In genomic region chr4:48943387-48943786, GRCh38 we compare ENCODE assay signal across 14 cellular contexts. TPM values are rescaled to one million over a fixed set of nuclear protein-coding genes. Genes with fewer than 3 reads are reported as not detected.
DNase-seq lines count a peak whose midpoint lies in the region; ATAC-seq, FAIRE-seq and TF ChIP-seq lines count a peak whose summit lies in the region.
"Had no signal": no experiment of that assay in that cellular context is flagged by ENCODE, and none has a peak within 500 bp of the region (broad histone marks: within the 10 kb centered on the region; RNA-seq: fewer than 3 reads in every experiment).

No MANE protein-coding gene starts in this region.

- H3K14ac ChIP-seq in mesenchymal stem cell (ENCODE audit: low read length in 2 of 2) = no peak overlapping the region

- no peak overlapping the region for H4K8ac ChIP-seq in mesenchymal stem cell (ENCODE audit: low read length)

- no peak overlapping the region for H3K4me2 ChIP-seq in mesenchymal stem cell (ENCODE audit: low read length, poor library complexity, severe bottlenecking)

- no peak overlapping the region for H3K23ac ChIP-seq in mesenchymal stem cell (ENCODE audit: low read length in 2 of 2)

- no peak overlapping the region for H3K4me3 ChIP-seq in choroid plexus epithelial cell (ENCODE audit: low read depth, low read length)
- no peak overlapping the region for H3K4me3 ChIP-seq in pancreas
- no peak overlapping the region for H3K4me3 ChIP-seq in mesenchymal stem cell (ENCODE audit: insufficient read depth in 1 of 2, low read depth in 1 of 2, low read length in 2 of 2)

- H2BK15ac ChIP-seq in mesenchymal stem cell (ENCODE audit: low read depth, poor library complexity, severe bottlenecking) = no peak overlapping the region

- H3K9me3 ChIP-seq in pancreas (no peaks in the 10 kb centered on the region), mesenchymal stem cell (ENCODE audit: control insufficient read depth, low read length) (no peaks in the 10 kb centered on the region)

- H3K4me1 Mint-ChIP-seq in stimulated activated naive CD8-positive, alpha-beta T cell treated with anti-CD3 and anti-CD28 coated beads, Interleukin-15, amount 100 ng/mL, for 72 hours = peaks cover 15% of the 10 kb centered on the region

- H3K18ac ChIP-seq in mesenchymal stem cell (ENCODE audit: low read depth in 1 of 2, low read length in 2 of 2) = no peak overlapping the region

- H3K4me1 ChIP-seq in pancreas = no peaks in the 10 kb centered on the region
- peaks cover 1% of the 10 kb centered on the region for H3K4me1 ChIP-seq in mesenchymal stem cell (ENCODE audit: control insufficient read depth, insufficient read depth, low read depth, low read length)

- H3K27me3 ChIP-seq in pancreas (no peaks in the 10 kb centered on the region), mesenchymal stem cell (ENCODE audit: control insufficient read depth in 1 of 2, insufficient read depth in 1 of 2, low read length in 2 of 2) (peaks cover 0 to 7% of the 10 kb centered on the region in 2 experiments)

- no peak overlapping the region for H2BK12ac ChIP-seq in mesenchymal stem cell (ENCODE audit: low read length in 2 of 2)

- FAIRE-seq in urothelium cell line (lab: Jason Lieb, UNC) = no peak
- no peak for FAIRE-seq in pancreas (lab: Jason Lieb, UNC)
- FAIRE-seq: islet of Langerhans had no signal

- no peak overlapping the region for H2BK5ac ChIP-seq in mesenchymal stem cell (ENCODE audit: low read depth, low read length, poor library complexity, severe bottlenecking)

- H3K27ac ChIP-seq in pancreas (no peak overlapping the region), mesenchymal stem cell (ENCODE audit: low read length, poor library complexity, severe bottlenecking) (no peak overlapping the region)

- H3K79me1 ChIP-seq in mesenchymal stem cell (replicated peaks; ENCODE audit: low read length, poor library complexity, severe bottlenecking) = no peaks in the 10 kb centered on the region

- H3K4me3 Mint-ChIP-seq in stimulated activated naive CD8-positive, alpha-beta T cell treated with anti-CD3 and anti-CD28 coated beads, Interleukin-15, amount 100 ng/mL, for 72 hours = no peak overlapping the region
- H3K4me3 Mint-ChIP-seq: CD8-positive, alpha-beta memory T cell had no signal

- H4K91ac ChIP-seq in mesenchymal stem cell (ENCODE audit: low read length) = no peak overlapping the region

- no peak overlapping the region for H2AK5ac ChIP-seq in mesenchymal stem cell (ENCODE audit: low read length, severe bottlenecking)

- DNase-seq in stimulated activated naive CD8-positive, alpha-beta T cell treated with anti-CD3 and anti-CD28 coated beads, Interleukin-15, Interleukin-2, amounts not matched to agents 100 U/mL and 50 U/mL, for 24 hours = peak; percentile 10
- DNase-seq in stimulated activated naive CD8-positive, alpha-beta T cell treated with anti-CD3 and anti-CD28 coated beads, Interleukin-15, amount 100 ng/mL, for 72 hours = no peak
- DNase-seq in NCI-H226 (peak; percentile 23), choroid plexus epithelial cell (ENCODE audit: low read depth) (peak; percentile 16), urothelium cell line (ENCODE audit: low spot score) (peak; percentile 34), pancreas (no peak), mesenchymal stem cell (no peak)
- no peak for DNase-seq in stimulated activated CD4-positive, alpha-beta T cell treated with anti-CD3 and anti-CD28 coated beads, Interleukin-2, amount 100 ng/mL, for 48 hours
- DNase-seq: activated CD8-positive, alpha-beta memory T cell treated with anti-CD3 and anti-CD28 coated beads, Interleukin-2, amount 50 U/mL, for 48 hours; CD8-positive, alpha-beta memory T cell; cortex of kidney; KG1; SIG-M5 had no signal

- H2BK120ac ChIP-seq in mesenchymal stem cell (ENCODE audit: low read depth, low read length) = no peak overlapping the region

- peak; percentile 53 for TF ChIP-seq CTCF in choroid plexus epithelial cell (conservative IDR thresholded peaks at IDR 0.05; ENCODE audit: low read depth, low read length)
- TF ChIP-seq CTCF in pancreas (IDR thresholded peaks at IDR 0.05) = no peak

- H3K9me3 Mint-ChIP-seq in stimulated activated naive CD8-positive, alpha-beta T cell treated with anti-CD3 and anti-CD28 coated beads, Interleukin-15, amount 100 ng/mL, for 72 hours = peaks cover 0 to 2% of the 10 kb centered on the region in 2 donors
- H3K9me3 Mint-ChIP-seq: CD8-positive, alpha-beta memory T cell had no signal

- WGBS in pancreas, 2 donors = 30 to 54% methylated on average over 1 of the region's 1 CpG
- 77% methylated on average over 1 of the region's 1 CpG for WGBS in mesenchymal stem cell

- H3K27me3 Mint-ChIP-seq in stimulated activated naive CD8-positive, alpha-beta T cell treated with anti-CD3 and anti-CD28 coated beads, Interleukin-15, amount 100 ng/mL, for 72 hours = no peaks in the 10 kb centered on the region

- no peaks in the 10 kb centered on the region for H3K36me3 ChIP-seq in pancreas
- no peaks in the 10 kb centered on the region for H3K36me3 ChIP-seq in mesenchymal stem cell (ENCODE audit: control insufficient read depth in 1 of 2, insufficient read depth in 2 of 2, low read depth in 1 of 2, low read length in 2 of 2)

- no peak for ATAC-seq in stimulated activated naive CD8-positive, alpha-beta T cell treated with anti-CD3 and anti-CD28 coated beads, Interleukin-15, Interleukin-2, amounts not matched to agents 100 U/mL and 50 U/mL, for 24 hours
- no peak for ATAC-seq in stimulated activated naive CD8-positive, alpha-beta T cell treated with anti-CD3 and anti-CD28 coated beads, Interleukin-15, amount 100 ng/mL, for 72 hours
- ATAC-seq in pancreas = no peak

- no peak overlapping the region for H3K9ac ChIP-seq in mesenchymal stem cell (ENCODE audit: low read length)

- H3K27ac Mint-ChIP-seq in stimulated activated naive CD8-positive, alpha-beta T cell treated with anti-CD3 and anti-CD28 coated beads, Interleukin-15, amount 100 ng/mL, for 72 hours = no peak overlapping the region

- no peak overlapping the region for H3K4ac ChIP-seq in mesenchymal stem cell (ENCODE audit: low read depth in 1 of 2, low read length in 2 of 2)

- no peak overlapping the region for H2AFZ ChIP-seq in mesenchymal stem cell (ENCODE audit: low read depth, low read length)

- intact Hi-C loops in pancreas (cut with DNase I) = no loop called here

RNA-seq across cellular contexts. Expression of gene OCIAD2, which starts 36.8 kb away (rescaled TPM):
- 10 to 100 TPM; 15.5 to 32.9 (median 16.9) TPM for total RNA-seq in pancreas
- polyA plus RNA-seq in pancreas = 10 to 100 TPM; 21.1 to 52.4 TPM
- 40.7 TPM for polyA plus RNA-seq in mesenchymal stem cell (2013, experiment 1 of 2)
- 45.4 TPM for polyA plus RNA-seq in mesenchymal stem cell (2013, experiment 2 of 2)

RNA-seq across cellular contexts. Expression of gene CWH43, which starts 42.7 kb away (rescaled TPM):
- under 1 TPM in 1 of 6 donors, not detected in 5; 0.06 TPM for total RNA-seq in pancreas
- polyA plus RNA-seq in pancreas = not detected
- not detected for polyA plus RNA-seq in mesenchymal stem cell (2013, experiment 1 of 2)
- polyA plus RNA-seq in mesenchymal stem cell (2013, experiment 2 of 2) = not detected
- total RNA-seq: CD8-positive, alpha-beta memory T cell had no signal
- polyA plus RNA-seq: CD8-positive, alpha-beta memory T cell had no signal

Comparison
In these comparisons a context has a peak if more than half of its experiments do, and no peak if none do; other contexts are left out.
1. DNase-seq: peak in stimulated activated naive CD8-positive, alpha-beta T cell treated with anti-CD3 and anti-CD28 coated beads, Interleukin-15, Interleukin-2, amounts not matched to agents 100 U/mL and 50 U/mL, for 24 hours (single experiment), NCI-H226 (single experiment), choroid plexus epithelial cell (single experiment) and urothelium cell line (single experiment); none in stimulated activated naive CD8-positive, alpha-beta T cell treated with anti-CD3 and anti-CD28 coated beads, Interleukin-15, amount 100 ng/mL, for 72 hours (0 of 2), pancreas (0 of 6), mesenchymal stem cell (single experiment) and stimulated activated CD4-positive, alpha-beta T cell treated with anti-CD3 and anti-CD28 coated beads, Interleukin-2, amount 100 ng/mL, for 48 hours (0 of 2).